In genomic region chr3:130906374-130906995, GRCh38 we compare ENCODE assay signal across 15 cellular contexts. TPM values are rescaled to one million over a fixed set of nuclear protein-coding genes. Genes with fewer than 3 reads are reported as not detected.
DNase-seq lines count a peak whose midpoint lies in the region; ATAC-seq lines count a peak whose summit lies in the region.
"Had no signal": no experiment of that assay in that cellular context is flagged by ENCODE, and none has a peak within 500 bp of the region (broad histone marks: within the 10 kb centered on the region; RNA-seq: fewer than 3 reads in every experiment).

No MANE protein-coding gene starts in this region.

- DNase-seq in ELR (ENCODE audit: low read depth) (peak; percentile 90), Karpas-422 (peak; percentile 72), iris pigment epithelial cell (ENCODE audit: low read depth) (peak; percentile 81), OCI-M2 (lab: John Stamatoyannopoulos, UW; ENCODE audit: unreplicated experiment) (no peak), HuH-7.5 (ENCODE audit: low spot score) (no peak)
- no peak for DNase-seq in activated naive CD8-positive, alpha-beta T cell treated with anti-CD3 and anti-CD28 coated beads, Interleukin-2, amount 50 U/mL, for 24 hours
- DNase-seq: activated naive CD8-positive, alpha-beta T cell treated with anti-CD3 and anti-CD28 coated beads, Interleukin-2, amount 10 ng/mL, durations not matched to agents 7 days and 5 days; CD8-positive, alpha-beta T cell; KBM-7; kidney glomerular epithelial cell had no signal

- H3K9me3 ChIP-seq in Karpas-422 (ENCODE audit: low read length) = peaks cover 2% of the 10 kb centered on the region; the same call in 1 of the 2 replicates
- H3K9me3 ChIP-seq: gastroesophageal sphincter had no signal

- H3K4me3 ChIP-seq in Karpas-422 (ENCODE audit: low read length) = peak overlapping the region; percentile 5; the same call in 1 of the 2 replicates
- H3K4me3 ChIP-seq: gastroesophageal sphincter, skin epidermis had no signal

- no peaks in the 10 kb centered on the region for H3K27me3 ChIP-seq in Karpas-422 (ENCODE audit: low read length)
- H3K27me3 ChIP-seq: gastroesophageal sphincter had no signal

- peak overlapping the region; percentile 25 for H3K4me3 Mint-ChIP-seq in activated naive CD8-positive, alpha-beta T cell treated with anti-CD3 and anti-CD28 coated beads, Interleukin-2, amount 50 U/mL, for 24 hours
- H3K4me3 Mint-ChIP-seq: activated naive CD8-positive, alpha-beta T cell treated with anti-CD3 and anti-CD28 coated beads, Interleukin-2, amount 10 ng/mL, durations not matched to agents 7 days and 5 days; CD8-positive, alpha-beta T cell; dendritic cell treated with granulocyte-macrophage colony-stimulating factor and Interleukin-4, amounts not matched to agents 40 ng/mL and 50 ng/mL, for 4 days; nephron had no signal

- peaks cover 66% of the 10 kb centered on the region for H3K4me1 ChIP-seq in Karpas-422 (ENCODE audit: low read length)

- no peak overlapping the region for H3K9ac ChIP-seq in Karpas-422 (ENCODE audit: low read length)

- no peak overlapping the region for H2AFZ ChIP-seq in Karpas-422 (ENCODE audit: low read length)

- peaks cover 54% of the 10 kb centered on the region for H3K4me1 Mint-ChIP-seq in activated naive CD8-positive, alpha-beta T cell treated with anti-CD3 and anti-CD28 coated beads, Interleukin-2, amount 50 U/mL, for 24 hours
- H3K4me1 Mint-ChIP-seq: nephron had no signal

- H3K79me2 ChIP-seq in Karpas-422 (ENCODE audit: low read length) = peaks cover 86% of the 10 kb centered on the region

- no peaks in the 10 kb centered on the region for H3K27me3 Mint-ChIP-seq in activated naive CD8-positive, alpha-beta T cell treated with anti-CD3 and anti-CD28 coated beads, Interleukin-2, amount 50 U/mL, for 24 hours
- H3K27me3 Mint-ChIP-seq: activated naive CD8-positive, alpha-beta T cell treated with anti-CD3 and anti-CD28 coated beads, Interleukin-2, amount 10 ng/mL, durations not matched to agents 7 days and 5 days; dendritic cell treated with granulocyte-macrophage colony-stimulating factor and Interleukin-4, amounts not matched to agents 40 ng/mL and 50 ng/mL, for 4 days had no signal

- H3K4me2 ChIP-seq in Karpas-422 (ENCODE audit: low read depth, low read length, poor library complexity, severe bottlenecking) = peak overlapping the region; percentile 85

- H3K36me3 Mint-ChIP-seq in activated naive CD8-positive, alpha-beta T cell treated with anti-CD3 and anti-CD28 coated beads, Interleukin-2, amount 50 U/mL, for 24 hours (ENCODE audit: low read depth) = peaks cover 12% of the 10 kb centered on the region
- H3K36me3 Mint-ChIP-seq: CD8-positive, alpha-beta T cell had no signal

- H3K9me3 Mint-ChIP-seq in activated naive CD8-positive, alpha-beta T cell treated with anti-CD3 and anti-CD28 coated beads, Interleukin-2, amount 50 U/mL, for 24 hours = no peaks in the 10 kb centered on the region
- H3K9me3 Mint-ChIP-seq: CD8-positive, alpha-beta T cell; dendritic cell treated with granulocyte-macrophage colony-stimulating factor and Interleukin-4, amounts not matched to agents 40 ng/mL and 50 ng/mL, for 4 days; nephron had no signal

- peak overlapping the region; percentile 92 for H3K27ac ChIP-seq in Karpas-422 (ENCODE audit: low read length)
- H3K27ac ChIP-seq: gastroesophageal sphincter, skin epidermis had no signal

- ATAC-seq in activated naive CD8-positive, alpha-beta T cell treated with anti-CD3 and anti-CD28 coated beads, Interleukin-2, amount 50 U/mL, for 24 hours = peak; percentile 33
- no peak for ATAC-seq in HG02970 (IDR thresholded peaks at IDR 0.05; ENCODE audit: low FRiP score, unreplicated experiment)
- ATAC-seq: CD8-positive, alpha-beta T cell; gastroesophageal sphincter had no signal

- H4K20me1 ChIP-seq in Karpas-422 (ENCODE audit: insufficient read depth, low read depth, low read length) = peaks cover 4% of the 10 kb centered on the region

- no peaks in the 10 kb centered on the region for H3K9me2 ChIP-seq in Karpas-422 (replicated peaks; ENCODE audit: insufficient read depth, low read length)

- H3K36me3 ChIP-seq in Karpas-422 (ENCODE audit: insufficient read depth, low read length) = peaks cover 53% of the 10 kb centered on the region
- H3K36me3 ChIP-seq: gastroesophageal sphincter had no signal

- H3K27ac Mint-ChIP-seq in activated naive CD8-positive, alpha-beta T cell treated with anti-CD3 and anti-CD28 coated beads, Interleukin-2, amount 50 U/mL, for 24 hours = peak overlapping the region; percentile 55
- H3K27ac Mint-ChIP-seq: CD8-positive, alpha-beta T cell; dendritic cell treated with granulocyte-macrophage colony-stimulating factor and Interleukin-4, amounts not matched to agents 40 ng/mL and 50 ng/mL, for 4 days had no signal

RNA-seq across cellular contexts. Expression of gene ATP2C1, which starts 12.6 kb away (rescaled TPM):
- total RNA-seq in Karpas-422 (2014; rRNA removed; shearing (Covaris generic); ENCODE audit: low replicate concordance) = 133 and 179 TPM in 2 replicates

Comparison
In these comparisons a context has a peak if more than half of its experiments do, and no peak if none do; other contexts are left out.
1. DNase-seq: peak in ELR (single experiment), Karpas-422 (single experiment) and iris pigment epithelial cell (single experiment); none in activated naive CD8-positive, alpha-beta T cell treated with anti-CD3 and anti-CD28 coated beads, Interleukin-2, amount 50 U/mL, for 24 hours (single experiment), OCI-M2 (single experiment) and HuH-7.5 (single experiment).